Comparison of ENCODE assay signal across 8 cellular contexts in genomic region chr1:41919764-41920397, GRCh38. TPM values are rescaled to one million over a fixed set of nuclear protein-coding genes. Genes with fewer than 3 reads are reported as not detected.
DNase-seq lines count a peak whose midpoint lies in the region; ATAC-seq and TF ChIP-seq lines count a peak whose summit lies in the region.

No MANE protein-coding gene starts in this region.

- H3K4me2 ChIP-seq in neuronal stem cell (ENCODE audit: insufficient read depth, low read length, poor library complexity, severe bottlenecking) = peak overlapping the region; percentile 85

- H3K27me3 ChIP-seq in endodermal cell (ENCODE audit: control insufficient read depth, insufficient read depth, low read length, poor library complexity, severe bottlenecking) (peaks cover 38% of the 10 kb centered on the region), neuronal stem cell (ENCODE audit: control insufficient read depth in 3 of 3, insufficient read depth in 3 of 3, low read depth in 1 of 3, low read length in 3 of 3) (peaks cover 0 to 31% (median 1%) of the 10 kb centered on the region in 3 experiments), thymus (ENCODE audit: control insufficient read depth, insufficient read depth) (no peaks in the 10 kb centered on the region)

- TF ChIP-seq CTCF in endodermal cell (conservative IDR thresholded peaks at IDR 0.05) = no peak

- H3K4me3 ChIP-seq in endodermal cell (ENCODE audit: low read length) = peak overlapping the region; percentile 54
- H3K4me3 ChIP-seq in neuronal stem cell (ENCODE audit: low read length in 2 of 2) = peak overlapping the region; percentile 35 to 71
- peak overlapping the region; percentile 56 for H3K4me3 ChIP-seq in thymus (ENCODE audit: low read length)

- H2AK5ac ChIP-seq in neuronal stem cell (ENCODE audit: low read depth, low read length) = no peak overlapping the region

- H2BK5ac ChIP-seq in neuronal stem cell (ENCODE audit: low read length) = no peak overlapping the region

- H3K36me3 ChIP-seq in endodermal cell (ENCODE audit: control insufficient read depth, insufficient read depth, low read length) (no peaks in the 10 kb centered on the region), neuronal stem cell (replicated peaks in 1 of 2; ENCODE audit: control insufficient read depth in 2 of 2, insufficient read depth in 2 of 2, low read length in 2 of 2) (no peaks in the 10 kb centered on the region), thymus (ENCODE audit: control insufficient read depth, insufficient read depth) (no peaks in the 10 kb centered on the region)

- H3K4me1 Mint-ChIP-seq in endodermal cell = peaks cover 28% of the 10 kb centered on the region

- peak overlapping the region; percentile 51 for H3K4me3 Mint-ChIP-seq in endodermal cell

- H3K27ac Mint-ChIP-seq in endodermal cell = no peak overlapping the region

- DNase-seq in Caki2 (ENCODE audit: low read depth) = peak; percentile 94
- peak; percentile 71 for DNase-seq in NCI-H2081 treated with DMSO at 0.1 percent for 48 hours (lab: John Stamatoyannopoulos, UW)
- DNase-seq in activated CD4-positive, alpha-beta T cell treated with anti-CD3 and anti-CD28 coated beads, Interleukin-2, amount 50 U/mL, for 4 hours = peak; percentile 67 to 70
- DNase-seq in endodermal cell = peak; percentile 87
- DNase-seq in neuronal stem cell (ENCODE audit: low spot score) = no peak

- peaks cover 11% of the 10 kb centered on the region for H3K9me3 ChIP-seq in endodermal cell (ENCODE audit: control insufficient read depth, low read length)
- peaks cover 0 to 1% of the 10 kb centered on the region in 2 donors for H3K9me3 ChIP-seq in neuronal stem cell (replicated peaks in 1 of 2; ENCODE audit: control insufficient read depth in 2 of 2, insufficient read depth in 1 of 2, low read depth in 1 of 2, low read length in 2 of 2)
- peaks cover 1% of the 10 kb centered on the region for H3K9me3 ChIP-seq in thymus (ENCODE audit: control insufficient read depth)

- peak; percentile 80 for ATAC-seq in GM21717 (IDR thresholded peaks at IDR 0.05; ENCODE audit: unreplicated experiment)
- ATAC-seq in HG02970 (IDR thresholded peaks at IDR 0.05; ENCODE audit: low FRiP score, unreplicated experiment) = no peak

- peaks cover 4% of the 10 kb centered on the region for H3K4me1 ChIP-seq in endodermal cell (ENCODE audit: control insufficient read depth, insufficient read depth, low read length)
- peaks cover 15 to 26% of the 10 kb centered on the region in 2 donors for H3K4me1 ChIP-seq in neuronal stem cell (ENCODE audit: control insufficient read depth in 2 of 2, insufficient read depth in 1 of 2, low read depth in 1 of 2, low read length in 2 of 2)
- H3K4me1 ChIP-seq in thymus (ENCODE audit: control insufficient read depth, insufficient read depth, low read length) = peaks cover 36% of the 10 kb centered on the region

- WGBS in endodermal cell (ENCODE audit: insufficient coverage in 1 of 2, insufficient read length in 1 of 2), 2 experiments = 18 to 19% methylated on average over 8 to 18 of the region's 18 CpGs
- WGBS in neuronal stem cell (ENCODE audit: extremely low coverage in 2 of 2, insufficient read length in 2 of 2, insufficient replicate concordance in 1 of 2), 2 donors = no CpG with 5 or more reads among the region's 18 CpGs
- 8% methylated on average over 18 of the region's 18 CpGs for WGBS in thymus

- no peak overlapping the region for H3K4ac ChIP-seq in neuronal stem cell (ENCODE audit: low read length)

- peak overlapping the region; percentile 84 for H2AFZ ChIP-seq in neuronal stem cell (ENCODE audit: low read length)

- H2BK12ac ChIP-seq in neuronal stem cell (ENCODE audit: low read length) = no peak overlapping the region

- no peak overlapping the region for H3K23ac ChIP-seq in neuronal stem cell (ENCODE audit: low read depth, low read length, poor library complexity)

- H3K9ac ChIP-seq in endodermal cell (ENCODE audit: extremely low read depth, low read length, poor library complexity, severe bottlenecking) (no peak overlapping the region), neuronal stem cell (ENCODE audit: low read depth, low read length, poor library complexity) (no peak overlapping the region)

- H3K36me3 Mint-ChIP-seq in endodermal cell (ENCODE audit: low read depth) = no peaks in the 10 kb centered on the region

- no peak overlapping the region for H3K14ac ChIP-seq in neuronal stem cell (ENCODE audit: low read length)

- H2BK120ac ChIP-seq in neuronal stem cell (ENCODE audit: low read depth, low read length) = no peak overlapping the region

- H2BK15ac ChIP-seq in neuronal stem cell (ENCODE audit: low read length) = no peak overlapping the region

- H4K8ac ChIP-seq in neuronal stem cell (ENCODE audit: low read depth, low read length) = no peak overlapping the region

- H3K18ac ChIP-seq in neuronal stem cell (ENCODE audit: low read length) = no peak overlapping the region

- peaks cover 40% of the 10 kb centered on the region for H3K27me3 Mint-ChIP-seq in endodermal cell (ENCODE audit: insufficient read depth)

- H4K91ac ChIP-seq in neuronal stem cell (ENCODE audit: low read depth, low read length, poor library complexity) = no peak overlapping the region

- no peak overlapping the region for H3K27ac ChIP-seq in endodermal cell (ENCODE audit: low read depth, low read length)
- no peak overlapping the region for H3K27ac ChIP-seq in neuronal stem cell (replicated peaks; ENCODE audit: low read length)
- peak overlapping the region; percentile 71 for H3K27ac ChIP-seq in thymus (ENCODE audit: low read depth)

- in situ Hi-C loops in Caki2 (cut with HindIII; ENCODE audit: low pct_unique_long_range_greater_than_20kb, low sequenced_read_pairs) = no loop called here

- no peaks in the 10 kb centered on the region for H3K79me1 ChIP-seq in neuronal stem cell (ENCODE audit: low read depth, low read length)

- peaks cover 11% of the 10 kb centered on the region for H3K9me3 Mint-ChIP-seq in endodermal cell

RNA-seq across cellular contexts. Expression of gene HIVEP3, which starts 1.2 kb away (rescaled TPM):
- total RNA-seq in Caki2 (2014; rRNA removed; shearing (Covaris generic); ENCODE audit: low replicate concordance) = 0.03 and 1.4 TPM in 2 replicates
- total RNA-seq in endodermal cell = under 1 TPM; 0.13 to 0.99 TPM
- 0.82 TPM for polyA plus RNA-seq in endodermal cell (2013, experiment 1 of 2)
- 1.1 TPM for polyA plus RNA-seq in endodermal cell (2013, experiment 2 of 2)
- 1.8 TPM for polyA plus RNA-seq in neuronal stem cell (2013, experiment 1 of 2)
- 1.8 TPM for polyA plus RNA-seq in neuronal stem cell (2013, experiment 2 of 2)
- polyA plus RNA-seq in thymus = 12.1 TPM
